ENCODE assay signal across 24 cellular contexts in genomic region chr5:113296681-113297080, GRCh38.
"Had no signal": no experiment of that assay in that cellular context is flagged by ENCODE, and none has a peak within 500 bp of the region (broad histone marks: within the 10 kb centered on the region; RNA-seq: fewer than 3 reads in every experiment).

No MANE protein-coding gene starts in this region.

- H3K27ac ChIP-seq: breast epithelium, colonic mucosa, hepatocyte, neutrophil, ovary, psoas muscle, right atrium auricular region, upper lobe of right lung, WERI-Rb-1 had no signal

- ATAC-seq: activated CD8-positive, alpha-beta memory T cell treated with anti-CD3 and anti-CD28 coated beads, Interleukin-2, amount 10 ng/mL, durations not matched to agents 7 days and 5 days; activated CD8-positive, alpha-beta T cell treated with anti-CD3 and anti-CD28 coated beads for 36 hours; left ventricle myocardium superior; natural killer cell; psoas muscle; upper lobe of right lung had no signal

- H3K4me3 ChIP-seq: breast epithelium, colonic mucosa, hepatocyte, ovary, psoas muscle, right atrium auricular region, upper lobe of right lung had no signal

- DNase-seq: activated CD4-positive, alpha-beta T cell treated with anti-CD3 and anti-CD28 coated beads, Interleukin-2, amount 10 ng/mL, durations not matched to agents 7 days and 5 days; activated CD4-positive, CD25-positive, alpha-beta regulatory T cell treated with anti-CD3 and anti-CD28 coated beads, Interleukin-2, amount 50 U/mL, for 72 hours; activated CD8-positive, alpha-beta memory T cell treated with anti-CD3 and anti-CD28 coated beads, Interleukin-2, amount 10 ng/mL, durations not matched to agents 7 days and 5 days; activated CD8-positive, alpha-beta T cell treated with anti-CD3 and anti-CD28 coated beads for 36 hours; activated effector memory CD4-positive, alpha-beta T cell treated with anti-CD3 and anti-CD28 coated beads, Interleukin-2, amount 50 U/mL, for 16 hours; activated naive CD4-positive, alpha-beta T cell treated with anti-CD3 and anti-CD28 coated beads, Interleukin-2, amount 50 U/mL, for 16 hours; activated T-cell treated with anti-CD3 and anti-CD28 coated beads for 4 hours; aorta; colonic mucosa; glutamatergic neuron; left ventricle myocardium superior; mammary epithelial cell; midbrain; natural killer cell; ovary; psoas muscle; stimulated activated CD4-positive, alpha-beta T cell treated with anti-CD3 and anti-CD28 coated beads, Interleukin-4, amount 100 ng/mL, for 24 hours; stimulated activated naive CD4-positive, alpha-beta T cell treated with Interleukin-2 at 50 U/mL for 16 hours; upper lobe of right lung; WERI-Rb-1 had no signal

- H3K4me3 Mint-ChIP-seq: activated CD4-positive, alpha-beta T cell treated with anti-CD3 and anti-CD28 coated beads, Interleukin-2, amount 10 ng/mL, durations not matched to agents 7 days and 5 days; activated CD8-positive, alpha-beta memory T cell treated with anti-CD3 and anti-CD28 coated beads, Interleukin-2, amount 10 ng/mL, durations not matched to agents 7 days and 5 days; activated CD8-positive, alpha-beta T cell treated with anti-CD3 and anti-CD28 coated beads for 36 hours; natural killer cell had no signal

- H3K36me3 Mint-ChIP-seq: activated CD8-positive, alpha-beta memory T cell treated with anti-CD3 and anti-CD28 coated beads, Interleukin-2, amount 10 ng/mL, durations not matched to agents 7 days and 5 days; natural killer cell had no signal

- H3K27ac Mint-ChIP-seq: activated CD4-positive, alpha-beta T cell treated with anti-CD3 and anti-CD28 coated beads, Interleukin-2, amount 10 ng/mL, durations not matched to agents 7 days and 5 days; activated CD8-positive, alpha-beta memory T cell treated with anti-CD3 and anti-CD28 coated beads, Interleukin-2, amount 10 ng/mL, durations not matched to agents 7 days and 5 days; activated CD8-positive, alpha-beta T cell treated with anti-CD3 and anti-CD28 coated beads for 36 hours; natural killer cell had no signal

- H3K9me3 ChIP-seq: breast epithelium, colonic mucosa, neutrophil, ovary, psoas muscle, right atrium auricular region, upper lobe of right lung had no signal

- H3K9me3 Mint-ChIP-seq: activated CD4-positive, alpha-beta T cell treated with anti-CD3 and anti-CD28 coated beads, Interleukin-2, amount 10 ng/mL, durations not matched to agents 7 days and 5 days; activated CD8-positive, alpha-beta T cell treated with anti-CD3 and anti-CD28 coated beads for 36 hours; natural killer cell had no signal

- H3K36me3 ChIP-seq: breast epithelium, colonic mucosa, neutrophil, ovary, right atrium auricular region, upper lobe of right lung had no signal

- H3K27me3 ChIP-seq: breast epithelium, ovary, right atrium auricular region, upper lobe of right lung had no signal

- H3K4me1 ChIP-seq: colonic mucosa had no signal

- H2AFZ ChIP-seq: hepatocyte had no signal
